In genomic region chr4:53010320-53010719, GRCh38 we compare ENCODE assay signal across 19 cellular contexts.
DNase-seq lines count a peak whose midpoint lies in the region; ATAC-seq and TF ChIP-seq lines count a peak whose summit lies in the region.
"Had no signal": no experiment of that assay in that cellular context is flagged by ENCODE, and none has a peak within 500 bp of the region (broad histone marks: within the 10 kb centered on the region; RNA-seq: fewer than 3 reads in every experiment).

No MANE protein-coding gene starts in this region.

- H3K4me3 ChIP-seq in fibroblast of villous mesenchyme (ENCODE audit: low read depth, low read length) (no peak overlapping the region), PC-3 (ENCODE audit: low read length) (no peak overlapping the region)
- H3K4me3 ChIP-seq: lung, SJSA1, spleen had no signal

- no peak overlapping the region for H3K27ac ChIP-seq in PC-3 (ENCODE audit: low read length)
- H3K27ac ChIP-seq: epithelial cell of prostate, HL-60, SJSA1 had no signal

- H3K27me3 Mint-ChIP-seq in nephron (ENCODE audit: low read depth): no peaks in the 10 kb centered on the region
- H3K27me3 Mint-ChIP-seq: activated naive CD8-positive, alpha-beta T cell treated with anti-CD3 and anti-CD28 coated beads, Interleukin-2, amount 10 ng/mL, durations not matched to agents 7 days and 5 days; activated T-cell treated with anti-CD3 and anti-CD28 coated beads, Interleukin-2, amount 50 U/mL, for 24 hours; CD4-positive, alpha-beta memory T cell had no signal

- H3F3A ChIP-seq in PC-3 (ENCODE audit: low read length, unreplicated experiment): no peaks in the 10 kb centered on the region

- DNase-seq in Right ventricle myocardium inferior (ENCODE audit: missing footprints): no peak
- DNase-seq in cardiac septum (ENCODE audit: low spot score): no peak
- peak; percentile 88 for DNase-seq in fibroblast of villous mesenchyme (ENCODE audit: low read depth)
- no peak for DNase-seq in NCI-H1694 (lab: John Stamatoyannopoulos, UW)
- no peak for DNase-seq in PC-3
- DNase-seq in activated T-cell treated with anti-CD3 and anti-CD28 coated beads, Interleukin-2, amount 50 U/mL, for 48 hours: no peak
- DNase-seq in activated CD4-positive, alpha-beta T cell treated with anti-CD3 and anti-CD28 coated beads, Interleukin-2, amount 50 U/mL, for 4 hours: no peak
- DNase-seq: 8988T; activated CD4-positive, alpha-beta T cell treated with anti-CD3 and anti-CD28 coated beads, Interleukin-2, amount 50 U/mL, for 1 hour; activated naive CD8-positive, alpha-beta T cell treated with anti-CD3 and anti-CD28 coated beads, Interleukin-2, amount 10 ng/mL, durations not matched to agents 7 days and 5 days; activated T-cell treated with anti-CD3 and anti-CD28 coated beads, Interleukin-2, amount 50 U/mL, for 24 hours; CD4-positive, alpha-beta memory T cell; KG1; spleen had no signal

- ATAC-seq in Right ventricle myocardium inferior: peak; percentile 82
- ATAC-seq in PC-3: no peak

- no peaks in the 10 kb centered on the region for H3K36me3 ChIP-seq in PC-3 (ENCODE audit: low read depth, low read length)
- H3K36me3 ChIP-seq: SJSA1, spleen had no signal

- H3K4me1 ChIP-seq in PC-3 (ENCODE audit: insufficient read depth, low read length): no peaks in the 10 kb centered on the region; the same call in 1 of the 2 replicates

- H3K79me2 ChIP-seq in PC-3 (ENCODE audit: low read length): no peaks in the 10 kb centered on the region

- intact Hi-C loops in Right ventricle myocardium inferior (cut with DNase I) (loop anchor here (5.0 to 10.0 kb wide), 3 partner anchors 187 to 1207 kb away; no protein-coding TSS in a partner anchor), cardiac septum (cut with DNase I) (loop anchor here (5.0 to 10.0 kb wide), 3 partner anchors 177 to 694 kb away; partner anchors contain the start of gene FIP1L1), PC-3 (cut with micrococcal nuclease) (loop anchor here (10.0 kb wide), 1 partner anchor 354 kb away; the partner anchor contains the start of gene SCFD2)

- no peak overlapping the region for H3K9ac ChIP-seq in PC-3 (ENCODE audit: low read length)

- H3K9me2 ChIP-seq in PC-3 (replicated peaks; ENCODE audit: low read length): no peaks in the 10 kb centered on the region

- H3K4me3 Mint-ChIP-seq in nephron: peak overlapping the region in 2 of 3 experiments; percentile 27 to 28
- H3K4me3 Mint-ChIP-seq: activated naive CD8-positive, alpha-beta T cell treated with anti-CD3 and anti-CD28 coated beads, Interleukin-2, amount 10 ng/mL, durations not matched to agents 7 days and 5 days; activated T-cell treated with anti-CD3 and anti-CD28 coated beads, Interleukin-2, amount 50 U/mL, for 24 hours had no signal

- H3K27ac Mint-ChIP-seq in nephron: peak overlapping the region; percentile 99 to 100 (median 99)
- H3K27ac Mint-ChIP-seq: activated naive CD8-positive, alpha-beta T cell treated with anti-CD3 and anti-CD28 coated beads, Interleukin-2, amount 10 ng/mL, durations not matched to agents 7 days and 5 days; activated T-cell treated with anti-CD3 and anti-CD28 coated beads, Interleukin-2, amount 50 U/mL, for 24 hours had no signal

- no TSS peak for BruUV-seq in PC-3 (replicated peaks; lab: Mats Ljungman, UMichigan)

- no peaks in the 10 kb centered on the region for H3K27me3 ChIP-seq in PC-3 (ENCODE audit: low read length)
- H3K27me3 ChIP-seq: SJSA1, spleen had no signal

- TF ChIP-seq CTCF in fibroblast of villous mesenchyme (IDR thresholded peaks at IDR 0.05; ENCODE audit: insufficient read depth, low read depth, low read length): no peak
- TF ChIP-seq CTCF in nephron (IDR thresholded peaks at IDR 0.05; ENCODE audit: unreplicated experiment in 3 of 3): no peak
- TF ChIP-seq CTCF in PC-3 (conservative IDR thresholded peaks at IDR 0.05; ENCODE audit: low read depth, low read length): no peak

- H4K20me1 ChIP-seq in PC-3 (ENCODE audit: low read length): no peaks in the 10 kb centered on the region

- CTCF ChIA-PET in PC-3 (lab: Charles Lee): no interaction called here

- H3K36me3 Mint-ChIP-seq in nephron (ENCODE audit: low read depth): no peaks in the 10 kb centered on the region

- peaks cover 90% of the 10 kb centered on the region for H3K4me1 Mint-ChIP-seq in nephron

- no peaks in the 10 kb centered on the region for H3K9me3 ChIP-seq in PC-3 (ENCODE audit: low read length)
- H3K9me3 ChIP-seq: SJSA1, spleen had no signal

- H3K4me2 ChIP-seq in PC-3 (ENCODE audit: low read length): no peak overlapping the region

- POLR2A ChIA-PET in PC-3 (lab: Charles Lee; ENCODE audit: unreplicated experiment): interaction anchor here (0.8 kb wide), 1 partner anchor 1161 kb away, joined by 7 read pairs; no protein-coding TSS in a partner anchor

- peaks cover 3% of the 10 kb centered on the region for H3K9me3 Mint-ChIP-seq in nephron
- H3K9me3 Mint-ChIP-seq: activated T-cell treated with anti-CD3 and anti-CD28 coated beads, Interleukin-2, amount 50 U/mL, for 24 hours had no signal

- no peak overlapping the region for H2AFZ ChIP-seq in PC-3 (ENCODE audit: low read length)
